Comparison of ENCODE assay signal across 17 cellular contexts in the genomic region with DNA sequence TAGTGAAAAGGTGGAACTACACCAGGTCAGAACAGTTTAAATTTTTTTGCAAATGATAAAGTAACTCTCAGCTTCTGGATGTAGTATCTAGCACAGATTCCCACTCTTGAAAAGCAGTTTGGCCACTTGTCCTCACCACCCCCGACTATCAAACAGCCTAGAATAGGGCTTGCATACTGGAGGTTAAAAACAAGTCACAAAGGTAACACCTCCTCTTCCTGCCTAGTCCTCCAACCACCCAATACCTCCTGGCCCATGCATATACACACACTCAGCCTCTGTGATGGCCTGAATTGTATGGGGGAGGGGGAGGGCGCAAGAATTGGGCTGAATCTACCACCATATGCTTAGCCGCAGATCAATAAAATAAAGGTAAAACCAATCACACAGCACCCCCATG. TPM values are rescaled to one million over a fixed set of nuclear protein-coding genes. Genes with fewer than 3 reads are reported as not detected.
A peak's percentile ranks its signal among the peaks of the same experiment; 100 is the strongest.
DNase-seq lines count a peak whose midpoint lies in the region; ATAC-seq and TF ChIP-seq lines count a peak whose summit lies in the region.
"Had no signal": no experiment of that assay in that cellular context is flagged by ENCODE, and none has a peak within 500 bp of the region (broad histone marks: within the 10 kb centered on the region; RNA-seq: fewer than 3 reads in every experiment).

No MANE protein-coding gene starts in this region.

- H3K4me1 Mint-ChIP-seq in IgD-negative memory B cell, result peaks cover 35 to 50% (median 44%) of the 10 kb centered on the region in 3 donors
- H3K4me1 Mint-ChIP-seq in dendritic cell treated with granulocyte-macrophage colony-stimulating factor and Interleukin-4, amounts not matched to agents 40 ng/mL and 50 ng/mL, for 4 days (ENCODE audit: low read depth), result peaks cover 34% of the 10 kb centered on the region
- H3K4me1 Mint-ChIP-seq in CD14-positive monocyte, result peaks cover 54% of the 10 kb centered on the region

- H3K27ac Mint-ChIP-seq in IgD-negative memory B cell, result peak overlapping the region; percentile 18 to 83 (median 32)
- peak overlapping the region; percentile 83 for H3K27ac Mint-ChIP-seq in dendritic cell treated with granulocyte-macrophage colony-stimulating factor and Interleukin-4, amounts not matched to agents 40 ng/mL and 50 ng/mL, for 4 days
- H3K27ac Mint-ChIP-seq in CD14-positive monocyte, result no peak overlapping the region
- H3K27ac Mint-ChIP-seq: activated naive CD8-positive, alpha-beta T cell treated with anti-CD3 and anti-CD28 coated beads for 36 hours had no signal

- peak overlapping the region; percentile 44 for H3K4me3 ChIP-seq in lower lobe of right lung
- H3K4me3 ChIP-seq in stomach smooth muscle (ENCODE audit: low read length in 2 of 2), result peak overlapping the region; percentile 61 to 69
- H3K4me3 ChIP-seq: BLaER1 treated with 17β-estradiol and CSF1 and Interleukin-3, amounts not matched to agents 10 nM and 100 nM; right atrium auricular region had no signal

- H3K4me3 Mint-ChIP-seq in IgD-negative memory B cell (peak overlapping the region in 3 of 4 donors; percentile 22 to 76 (median 75)), CD14-positive monocyte (no peak overlapping the region)
- no peak overlapping the region for H3K4me3 Mint-ChIP-seq in dendritic cell treated with granulocyte-macrophage colony-stimulating factor and Interleukin-4, amounts not matched to agents 40 ng/mL and 50 ng/mL, for 4 days
- H3K4me3 Mint-ChIP-seq: activated naive CD8-positive, alpha-beta T cell treated with anti-CD3 and anti-CD28 coated beads for 36 hours had no signal

- H3K9me3 ChIP-seq in lower lobe of right lung (no peaks in the 10 kb centered on the region), stomach smooth muscle (ENCODE audit: control insufficient read depth in 2 of 2, low read length in 2 of 2) (no peaks in the 10 kb centered on the region)
- H3K9me3 ChIP-seq: MG63, right atrium auricular region had no signal

- H3K36me3 ChIP-seq in lower lobe of right lung (no peaks in the 10 kb centered on the region), stomach smooth muscle (ENCODE audit: control insufficient read depth in 2 of 2, insufficient read depth in 2 of 2, low read length in 2 of 2) (no peaks in the 10 kb centered on the region)
- H3K36me3 ChIP-seq: BLaER1 treated with 17β-estradiol and CSF1 and Interleukin-3, amounts not matched to agents 10 nM and 100 nM; MG63; right atrium auricular region; WERI-Rb-1 had no signal

- peaks cover 2% of the 10 kb centered on the region for H3K36me3 Mint-ChIP-seq in IgD-negative memory B cell
- H3K36me3 Mint-ChIP-seq in dendritic cell treated with granulocyte-macrophage colony-stimulating factor and Interleukin-4, amounts not matched to agents 40 ng/mL and 50 ng/mL, for 4 days (ENCODE audit: low read depth), result peaks cover 5% of the 10 kb centered on the region
- peaks cover 9% of the 10 kb centered on the region in 2 donors for H3K36me3 Mint-ChIP-seq in CD14-positive monocyte
- H3K36me3 Mint-ChIP-seq: activated naive CD8-positive, alpha-beta T cell treated with anti-CD3 and anti-CD28 coated beads for 36 hours had no signal

- H3K9ac ChIP-seq in stomach smooth muscle (ENCODE audit: low read length in 2 of 2), result peak overlapping the region in 1 of 2 donors; percentile 63
- H3K9ac ChIP-seq: BLaER1 treated with 17β-estradiol and CSF1 and Interleukin-3, amounts not matched to agents 10 nM and 100 nM had no signal

- TF ChIP-seq CTCF in lower lobe of right lung (IDR thresholded peaks at IDR 0.05) (no peak), CD14-positive monocyte (IDR thresholded peaks at IDR 0.05) (no peak)

- ATAC-seq in lower lobe of right lung (no peak), left lobe of liver (no peak), HG03175 (IDR thresholded peaks at IDR 0.05; ENCODE audit: unreplicated experiment) (no peak)

- H3K27me3 Mint-ChIP-seq in IgD-negative memory B cell (peaks cover 2% of the 10 kb centered on the region), CD14-positive monocyte (ENCODE audit: low read depth in 3 of 3) (peaks cover 2 to 18% (median 6%) of the 10 kb centered on the region in 3 donors)
- peaks cover 10% of the 10 kb centered on the region for H3K27me3 Mint-ChIP-seq in dendritic cell treated with granulocyte-macrophage colony-stimulating factor and Interleukin-4, amounts not matched to agents 40 ng/mL and 50 ng/mL, for 4 days

- intact Hi-C loops in dendritic cell treated with granulocyte-macrophage colony-stimulating factor and Interleukin-4, amounts not matched to agents 40 ng/mL and 50 ng/mL, for 4 days (cut with micrococcal nuclease), result loop anchor here (10.0 kb wide), 1 partner anchor 964 kb away; no protein-coding TSS in a partner anchor
- intact Hi-C loops in lower lobe of right lung (cut with DNase I) (loop anchor here (5.0 kb wide), 1 partner anchor 284 kb away; the partner anchor contains the start of gene HOXA5), CD14-positive monocyte (cut with micrococcal nuclease) (loop anchor here in 1 of 2 donors (10.0 kb wide), 1 partner anchor 306 kb away; the partner anchor contains the start of gene HOXA9)

- peak overlapping the region; percentile 85 for H3K27ac ChIP-seq in lower lobe of right lung
- peak overlapping the region; percentile 59 for H3K27ac ChIP-seq in stomach smooth muscle (ENCODE audit: low read length)
- H3K27ac ChIP-seq: BLaER1 treated with 17β-estradiol and CSF1 and Interleukin-3, amounts not matched to agents 10 nM and 100 nM; right atrium auricular region; WERI-Rb-1 had no signal

- H3K4me1 ChIP-seq in lower lobe of right lung, result peaks cover 52% of the 10 kb centered on the region
- H3K4me1 ChIP-seq in stomach smooth muscle (ENCODE audit: control insufficient read depth, insufficient read depth, low read length), result no peaks in the 10 kb centered on the region
- H3K4me1 ChIP-seq: right atrium auricular region had no signal

- H3K27me3 ChIP-seq in lower lobe of right lung (ENCODE audit: low read depth) (no peaks in the 10 kb centered on the region), stomach smooth muscle (ENCODE audit: control insufficient read depth in 1 of 2, insufficient read depth in 2 of 2, low read length in 2 of 2) (no peaks in the 10 kb centered on the region)
- H3K27me3 ChIP-seq: MG63 had no signal

- DNase-seq in lower lobe of right lung (no peak), CD14-positive monocyte (ENCODE audit: low spot score) (no peak), NCI-H2081 treated with DMSO at 0.1 percent for 48 hours (lab: John Stamatoyannopoulos, UW) (no peak), left lobe of liver (ENCODE audit: low spot score) (no peak)
- DNase-seq: activated naive CD8-positive, alpha-beta T cell treated with anti-CD3 and anti-CD28 coated beads for 36 hours; caudate nucleus; MG63; NCI-H2227 treated with DMSO at 0.1 percent for 48 hours; stimulated activated CD4-positive, alpha-beta T cell treated with anti-CD3 and anti-CD28 coated beads, Interleukin-4, amount 100 ng/mL, for 4 hours; stimulated activated naive CD4-positive, alpha-beta T cell treated with Interleukin-2 at 50 U/mL for 16 hours; WERI-Rb-1 had no signal

- no peaks in the 10 kb centered on the region for H3K9me3 Mint-ChIP-seq in IgD-negative memory B cell
- H3K9me3 Mint-ChIP-seq in dendritic cell treated with granulocyte-macrophage colony-stimulating factor and Interleukin-4, amounts not matched to agents 40 ng/mL and 50 ng/mL, for 4 days, result no peaks in the 10 kb centered on the region
- H3K9me3 Mint-ChIP-seq in CD14-positive monocyte, result no peaks in the 10 kb centered on the region
- H3K9me3 Mint-ChIP-seq: activated naive CD8-positive, alpha-beta T cell treated with anti-CD3 and anti-CD28 coated beads for 36 hours had no signal

RNA-seq across cellular contexts. Expression of gene SKAP2, which starts 5.7 kb away (rescaled TPM):
- polyA plus RNA-seq in IgD-negative memory B cell (135 TPM), CD14-positive monocyte (100 to 1,000 TPM; 158 to 204 TPM)
- total RNA-seq in lower lobe of right lung (75.0 TPM), left lobe of liver (5.2 TPM)

Comparison
In these comparisons a context has a peak if more than half of its experiments do, and no peak if none do; other contexts are left out.
1. H3K27ac Mint-ChIP-seq: peak in IgD-negative memory B cell (3 of 3) and dendritic cell treated with granulocyte-macrophage colony-stimulating factor and Interleukin-4, amounts not matched to agents 40 ng/mL and 50 ng/mL, for 4 days (single experiment); none in CD14-positive monocyte (0 of 7).
2. H3K4me3 Mint-ChIP-seq: peak in IgD-negative memory B cell (3 of 4); none in dendritic cell treated with granulocyte-macrophage colony-stimulating factor and Interleukin-4, amounts not matched to agents 40 ng/mL and 50 ng/mL, for 4 days (single experiment) and CD14-positive monocyte (0 of 2).
3. RNA of gene SKAP2, which starts 5.7 kb away (total RNA-seq): 75.0 TPM in lower lobe of right lung (single experiment); 5.2 TPM in left lobe of liver (single experiment); every median in the first group is over 10 times any median in the second.